Comparison of ENCODE assay signal across 8 cellular contexts in genomic region chr9:124285903-124286291, GRCh38. TPM values are rescaled to one million over a fixed set of nuclear protein-coding genes. Genes with fewer than 3 reads are reported as not detected.
DNase-seq lines count a peak whose midpoint lies in the region; ATAC-seq and TF ChIP-seq lines count a peak whose summit lies in the region.

No MANE protein-coding gene starts in this region.

- peaks cover 13% of the 10 kb centered on the region; the same call in 1 of the 2 replicates for H3K36me3 ChIP-seq in ACC112 (ENCODE audit: insufficient read depth, low read length)

- ATAC-seq in GM18909 (IDR thresholded peaks at IDR 0.05; ENCODE audit: poor library complexity, unreplicated experiment) (peak; percentile 42), HG03460 (IDR thresholded peaks at IDR 0.05; ENCODE audit: unreplicated experiment) (peak; percentile 23)

- DNase-seq in activated CD4-positive, alpha-beta T cell treated with anti-CD3 and anti-CD28 coated beads, Interleukin-2, amount 50 U/mL, for 48 hours: peak; percentile 52 to 67
- DNase-seq in fibroblast of mammary gland (ENCODE audit: low read depth) (peak; percentile 94), progenitor cell of endocrine pancreas (ENCODE audit: low spot score, unreplicated experiment) (no peak), HPDE6-E6E7 (ENCODE audit: extremely low spot score) (no peak)
- no peak for DNase-seq in NK-92 treated with Interleukin-12 subunit alpha and Interleukin-12 subunit beta, amount 100 ng/mL, for 24 hours (lab: John Stamatoyannopoulos, UW)

- H3K4me1 ChIP-seq in ACC112 (ENCODE audit: control insufficient read depth, insufficient read depth, low read length, unreplicated experiment): peaks cover 78% of the 10 kb centered on the region

- H3K36me3 Mint-ChIP-seq in progenitor cell of endocrine pancreas (ENCODE audit: insufficient read depth): peaks cover 1% of the 10 kb centered on the region

- H3K4me3 Mint-ChIP-seq in progenitor cell of endocrine pancreas (ENCODE audit: low read depth): no peak overlapping the region

- no peaks in the 10 kb centered on the region for H3K27me3 Mint-ChIP-seq in progenitor cell of endocrine pancreas

- no peaks in the 10 kb centered on the region for H3K27me3 ChIP-seq in ACC112 (ENCODE audit: insufficient read depth, low read length)

- H3K4me3 ChIP-seq in ACC112 (ENCODE audit: low read depth, low read length) (peak overlapping the region; percentile 53), fibroblast of mammary gland (ENCODE audit: control insufficient read depth, low read depth, low read length) (no peak overlapping the region)

- peak overlapping the region; percentile 97 for H3K27ac ChIP-seq in ACC112 (ENCODE audit: low read depth, low read length)

- no peaks in the 10 kb centered on the region for H3K4me1 Mint-ChIP-seq in progenitor cell of endocrine pancreas (ENCODE audit: low read depth)

- H3K79me2 ChIP-seq in ACC112 (ENCODE audit: control insufficient read depth, insufficient read depth, low read length, unreplicated experiment): peaks cover 88% of the 10 kb centered on the region

- peak overlapping the region; percentile 85 for H3K27ac Mint-ChIP-seq in progenitor cell of endocrine pancreas

- H2AFZ ChIP-seq in ACC112 (ENCODE audit: low read length, unreplicated experiment): no peak overlapping the region

- TF ChIP-seq CTCF in fibroblast of mammary gland (conservative IDR thresholded peaks at IDR 0.05; ENCODE audit: control insufficient read depth, insufficient read depth, low read depth, low read length) (no peak), progenitor cell of endocrine pancreas (IDR thresholded peaks at IDR 0.05; ENCODE audit: unreplicated experiment) (no peak)

- no peaks in the 10 kb centered on the region for H3K9me3 Mint-ChIP-seq in progenitor cell of endocrine pancreas (ENCODE audit: low read depth)

RNA-seq across cellular contexts. Expression of gene NEK6, which starts 28.1 kb away (rescaled TPM):
- 23.9 and 24.4 TPM in 2 replicates for total RNA-seq in progenitor cell of endocrine pancreas

Comparison
In these comparisons a context has a peak if more than half of its experiments do, and no peak if none do; other contexts are left out.
1. DNase-seq: peak in activated CD4-positive, alpha-beta T cell treated with anti-CD3 and anti-CD28 coated beads, Interleukin-2, amount 50 U/mL, for 48 hours (2 of 2) and fibroblast of mammary gland (single experiment); none in progenitor cell of endocrine pancreas (single experiment), NK-92 treated with Interleukin-12 subunit alpha and Interleukin-12 subunit beta, amount 100 ng/mL, for 24 hours (single experiment) and HPDE6-E6E7 (single experiment).